19 cellular contexts compared by ENCODE assay signal in the genomic region with DNA sequence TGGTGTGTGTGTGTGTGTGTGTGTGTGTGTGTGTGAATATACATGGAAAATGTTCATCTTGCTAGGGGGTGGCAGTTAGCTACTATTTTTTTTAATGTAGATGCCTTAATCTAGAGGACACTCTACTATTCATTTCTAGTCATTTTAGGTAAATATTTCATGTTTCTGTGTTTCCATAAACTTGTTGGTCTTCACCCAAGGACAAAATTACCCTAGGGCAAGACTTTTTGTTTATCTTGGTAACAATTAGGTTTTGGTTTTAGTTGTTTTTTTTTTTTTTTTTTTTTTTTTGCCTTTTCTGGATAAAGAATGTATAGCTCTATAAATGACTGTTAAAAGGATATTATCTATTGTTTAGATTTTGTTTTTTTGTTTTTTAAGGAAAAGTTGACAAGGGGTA. TPM values are rescaled to one million over a fixed set of nuclear protein-coding genes. Genes with fewer than 3 reads are reported as not detected.
DNase-seq lines count a peak whose midpoint lies in the region; ATAC-seq, FAIRE-seq and TF ChIP-seq lines count a peak whose summit lies in the region.
"Had no signal": no experiment of that assay in that cellular context is flagged by ENCODE, and none has a peak within 500 bp of the region (broad histone marks: within the 10 kb centered on the region; RNA-seq: fewer than 3 reads in every experiment).

No MANE protein-coding gene starts in this region.

- DNase-seq in GM23248 (no peak), epithelial cell of prostate (ENCODE audit: low read depth, low spot score) (no peak), pancreas (no peak), NCI-H526 (lab: John Stamatoyannopoulos, UW) (no peak)
- DNase-seq in CD4-positive, alpha-beta memory T cell = no peak
- DNase-seq: CD8-positive, alpha-beta T cell; COR-L47; DMS153; DMS79 treated with DMSO at 0.1 percent for 48 hours had no signal

- H3K27ac Mint-ChIP-seq in CD4-positive, alpha-beta memory T cell = no peak overlapping the region
- H3K27ac Mint-ChIP-seq: B cell; CD8-positive, alpha-beta T cell had no signal

- H3K4me1 ChIP-seq in GM23248 (ENCODE audit: insufficient read depth) (peaks cover 12% of the 10 kb centered on the region), OCI-LY3 (ENCODE audit: low read length) (peaks cover 29% of the 10 kb centered on the region), pancreas (no peaks in the 10 kb centered on the region)
- H3K4me1 ChIP-seq in CD4-positive, alpha-beta memory T cell (ENCODE audit: insufficient read depth, low read length) = no peaks in the 10 kb centered on the region

- H3K9me3 Mint-ChIP-seq in CD4-positive, alpha-beta memory T cell = no peaks in the 10 kb centered on the region
- H3K9me3 Mint-ChIP-seq: CD8-positive, alpha-beta T cell had no signal

- H3K79me2 ChIP-seq in GM23248 (ENCODE audit: insufficient read depth) (no peaks in the 10 kb centered on the region), OCI-LY3 (ENCODE audit: low read length) (no peaks in the 10 kb centered on the region)

- H4K20me1 ChIP-seq in GM23248 (ENCODE audit: insufficient read depth) (no peaks in the 10 kb centered on the region), OCI-LY3 (ENCODE audit: insufficient read depth, low read length) (no peaks in the 10 kb centered on the region)

- H3K4me1 Mint-ChIP-seq in CD4-positive, alpha-beta memory T cell = no peaks in the 10 kb centered on the region
- H3K4me1 Mint-ChIP-seq: B cell had no signal

- H3K4me2 ChIP-seq in GM23248 (ENCODE audit: unreplicated experiment) (peak overlapping the region; percentile 4), OCI-LY3 (ENCODE audit: low read length) (peak overlapping the region; percentile 38)

- H3K36me3 ChIP-seq in GM23248 (ENCODE audit: low read depth) = peaks cover 20% of the 10 kb centered on the region
- H3K36me3 ChIP-seq in OCI-LY3 (replicated peaks; ENCODE audit: low read depth, low read length) = peaks cover 5% of the 10 kb centered on the region
- H3K36me3 ChIP-seq in pancreas = no peaks in the 10 kb centered on the region
- no peaks in the 10 kb centered on the region for H3K36me3 ChIP-seq in CD4-positive, alpha-beta memory T cell (ENCODE audit: insufficient read depth, low read length)

- H3K9me2 ChIP-seq in GM23248 (ENCODE audit: insufficient read depth) = no peaks in the 10 kb centered on the region

- intact Hi-C loops in pancreas (cut with DNase I) = no loop called here
- intact Hi-C loops in CD4-positive, alpha-beta memory T cell (cut with micrococcal nuclease) = no loop called here

- H3K36me3 Mint-ChIP-seq in CD4-positive, alpha-beta memory T cell = no peaks in the 10 kb centered on the region
- H3K36me3 Mint-ChIP-seq: CD8-positive, alpha-beta T cell had no signal

- peaks cover 6 to 14% of the 10 kb centered on the region in 2 donors for H3K27me3 Mint-ChIP-seq in CD4-positive, alpha-beta memory T cell
- H3K27me3 Mint-ChIP-seq: B cell had no signal

- no peak overlapping the region for H3K4me3 ChIP-seq in GM23248
- peak overlapping the region; percentile 11; the same call in 1 of the 2 replicates for H3K4me3 ChIP-seq in OCI-LY3 (ENCODE audit: low read length)
- H3K4me3 ChIP-seq in pancreas = no peak overlapping the region
- no peak overlapping the region for H3K4me3 ChIP-seq in CD4-positive, alpha-beta memory T cell (ENCODE audit: low read length in 2 of 2)

- in situ Hi-C loops in GM23248 (cut with MboI) = no loop called here

- CTCF ChIA-PET in CD4-positive, alpha-beta memory T cell (lab: Charles Lee; ENCODE audit: partially characterized antibody) = no interaction called here

- H3K9ac ChIP-seq in GM23248 (no peak overlapping the region), OCI-LY3 (ENCODE audit: low read length) (no peak overlapping the region)

- peak overlapping the region; percentile 47 for H3K27ac ChIP-seq in GM23248
- 0 out of 2 replicates have a peak overlapping the region, but pooled peaks have one; percentile 8 for H3K27ac ChIP-seq in OCI-LY3 (ENCODE audit: low read length)
- H3K27ac ChIP-seq in epithelial cell of prostate = peak overlapping the region; percentile 43
- no peak overlapping the region for H3K27ac ChIP-seq in pancreas
- no peak overlapping the region for H3K27ac ChIP-seq in CD4-positive, alpha-beta memory T cell (ENCODE audit: low read depth, low read length)
- H3K27ac ChIP-seq: C4-2B had no signal

- FAIRE-seq in pancreas (lab: Jason Lieb, UNC) = peak; percentile 57
- FAIRE-seq: G401.6, GM12891 had no signal

- POLR2A ChIA-PET in CD4-positive, alpha-beta memory T cell (lab: Charles Lee; ENCODE audit: partially characterized antibody) = no interaction called here

- H2AFZ ChIP-seq in GM23248 (no peak overlapping the region), OCI-LY3 (ENCODE audit: low read depth, low read length) (no peak overlapping the region)

- H3K9me3 ChIP-seq in GM23248 (ENCODE audit: low read depth) = no peaks in the 10 kb centered on the region
- no peaks in the 10 kb centered on the region for H3K9me3 ChIP-seq in OCI-LY3 (ENCODE audit: insufficient read depth, low read length)
- H3K9me3 ChIP-seq in pancreas = no peaks in the 10 kb centered on the region
- no peaks in the 10 kb centered on the region for H3K9me3 ChIP-seq in CD4-positive, alpha-beta memory T cell (ENCODE audit: control insufficient read depth in 1 of 2, low read length in 2 of 2)

- no peak for TF ChIP-seq CTCF in OCI-LY3 (IDR thresholded peaks at IDR 0.05; ENCODE audit: low read depth, low read length)
- no peak for TF ChIP-seq CTCF in pancreas (IDR thresholded peaks at IDR 0.05)

- ATAC-seq in pancreas (no peak), HG03354 (IDR thresholded peaks at IDR 0.05; ENCODE audit: poor library complexity, severe bottlenecking, unreplicated experiment) (no peak), HG03097 (IDR thresholded peaks at IDR 0.05; ENCODE audit: low FRiP score, unreplicated experiment) (no peak)
- ATAC-seq: CD8-positive, alpha-beta T cell had no signal

- no peaks in the 10 kb centered on the region for H3F3A ChIP-seq in GM23248 (ENCODE audit: insufficient read depth)

- no peak overlapping the region for H3K4me3 Mint-ChIP-seq in CD4-positive, alpha-beta memory T cell
- H3K4me3 Mint-ChIP-seq: B cell; CD8-positive, alpha-beta T cell had no signal

- H3K27me3 ChIP-seq in GM23248 (replicated peaks; ENCODE audit: insufficient read depth) (no peaks in the 10 kb centered on the region), OCI-LY3 (ENCODE audit: low read depth, low read length) (no peaks in the 10 kb centered on the region), pancreas (no peaks in the 10 kb centered on the region)
- H3K27me3 ChIP-seq in CD4-positive, alpha-beta memory T cell (ENCODE audit: insufficient read depth, low read length) = no peaks in the 10 kb centered on the region

RNA-seq across cellular contexts. Expression of gene CLEC20A, which starts 32.2 kb away (rescaled TPM):
- not detected in 2 replicates for total RNA-seq in GM23248 (2014; rRNA removed; shearing (Covaris generic))
- polyA plus RNA-seq in GM23248 (2016; fragmentation: Nextera tagmentation; extraction: Ambion mirVana) = not detected in 2 replicates
- total RNA-seq in pancreas = not detected
- not detected for polyA plus RNA-seq in pancreas
- not detected for total RNA-seq in CD4-positive, alpha-beta memory T cell
- not detected for polyA plus RNA-seq in CD4-positive, alpha-beta memory T cell
- total RNA-seq: A172; CD8-positive, alpha-beta T cell; H4; HT1080 had no signal

RNA-seq across cellular contexts. Expression of gene TEX35, which starts 48.3 kb away (rescaled TPM):
- not detected in 2 replicates for total RNA-seq in GM23248 (2014; rRNA removed; shearing (Covaris generic))
- polyA plus RNA-seq in GM23248 (2016; fragmentation: Nextera tagmentation; extraction: Ambion mirVana) = not detected in 2 replicates
- total RNA-seq in pancreas = not detected
- polyA plus RNA-seq in pancreas = not detected
- not detected for total RNA-seq in CD4-positive, alpha-beta memory T cell
- under 1 TPM in 1 of 2 donors, not detected in 1; 0.16 TPM for polyA plus RNA-seq in CD4-positive, alpha-beta memory T cell
- total RNA-seq: A172; B cell; CD8-positive, alpha-beta T cell; H4; HT1080 had no signal

Comparison
In these comparisons a context has a peak if more than half of its experiments do, and no peak if none do; other contexts are left out.
1. H3K27ac ChIP-seq: peak in GM23248 (single experiment), OCI-LY3 (single experiment) and epithelial cell of prostate (single experiment); none in pancreas (0 of 4) and CD4-positive, alpha-beta memory T cell (single experiment).